Comparison of ENCODE assay signal across 10 cellular contexts in the genomic region with DNA sequence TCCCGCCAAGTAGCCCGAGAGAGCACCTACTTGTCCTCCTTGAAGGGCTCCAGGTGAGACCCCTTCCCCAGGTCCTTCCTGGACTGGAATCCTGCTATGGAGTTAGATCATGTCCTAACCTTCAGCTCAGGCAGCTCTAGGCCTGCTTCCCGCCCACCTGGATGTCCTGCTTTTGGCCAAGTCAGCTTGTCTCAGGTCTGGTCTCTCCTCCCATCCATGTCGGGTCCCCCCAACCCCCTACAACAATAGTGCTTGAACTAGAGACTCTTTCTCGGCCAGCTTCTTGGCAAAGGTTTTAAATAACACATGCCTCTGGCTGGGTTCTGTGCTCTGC. TPM values are rescaled to one million over a fixed set of nuclear protein-coding genes. Genes with fewer than 3 reads are reported as not detected.
DNase-seq lines count a peak whose midpoint lies in the region; ATAC-seq and TF ChIP-seq lines count a peak whose summit lies in the region.
"Had no signal": no experiment of that assay in that cellular context is flagged by ENCODE, and none has a peak within 500 bp of the region (broad histone marks: within the 10 kb centered on the region; RNA-seq: fewer than 3 reads in every experiment).

No MANE protein-coding gene starts in this region.

- H3K4me1 ChIP-seq in muscle layer of duodenum (ENCODE audit: control insufficient read depth in 1 of 2, insufficient read depth in 2 of 2, low read length in 2 of 2) = peaks cover 21 to 45% of the 10 kb centered on the region in 2 donors

- in situ Hi-C loops in brain microvascular endothelial cell (cut with HindIII; ENCODE audit: low pct_ligation_motif_present, low sequenced_read_pairs) = no loop called here

- H3K4me3 Mint-ChIP-seq in activated naive CD4-positive, alpha-beta T cell treated with anti-CD3 and anti-CD28 coated beads, Interleukin-2, amount 50 U/mL, for 24 hours = peak overlapping the region; percentile 40
- H3K4me3 Mint-ChIP-seq in type B pancreatic cell = peak overlapping the region; percentile 83

- peaks cover 76% of the 10 kb centered on the region for H3K4me1 Mint-ChIP-seq in activated naive CD4-positive, alpha-beta T cell treated with anti-CD3 and anti-CD28 coated beads, Interleukin-2, amount 50 U/mL, for 24 hours
- peaks cover 35% of the 10 kb centered on the region for H3K4me1 Mint-ChIP-seq in type B pancreatic cell (ENCODE audit: unreplicated experiment)

- no peak for DNase-seq in activated naive CD4-positive, alpha-beta T cell treated with anti-CD3 and anti-CD28 coated beads, Interleukin-2, amount 50 U/mL, for 16 hours
- no peak for DNase-seq in brain microvascular endothelial cell
- DNase-seq in type B pancreatic cell (ENCODE audit: extremely low spot score, unreplicated experiment) = no peak
- no peak for DNase-seq in T-helper 9 cell
- no peak for DNase-seq in AML-193 (lab: John Stamatoyannopoulos, UW)
- DNase-seq: NCI-H446 had no signal

- H3K27ac Mint-ChIP-seq in activated naive CD4-positive, alpha-beta T cell treated with anti-CD3 and anti-CD28 coated beads, Interleukin-2, amount 50 U/mL, for 24 hours = peak overlapping the region; percentile 52
- H3K27ac Mint-ChIP-seq in type B pancreatic cell = peak overlapping the region; percentile 67

- H3K27me3 Mint-ChIP-seq in activated naive CD4-positive, alpha-beta T cell treated with anti-CD3 and anti-CD28 coated beads, Interleukin-2, amount 50 U/mL, for 24 hours = no peaks in the 10 kb centered on the region
- no peaks in the 10 kb centered on the region for H3K27me3 Mint-ChIP-seq in type B pancreatic cell

- no peaks in the 10 kb centered on the region for H3K9me3 Mint-ChIP-seq in activated naive CD4-positive, alpha-beta T cell treated with anti-CD3 and anti-CD28 coated beads, Interleukin-2, amount 50 U/mL, for 24 hours
- no peaks in the 10 kb centered on the region for H3K9me3 Mint-ChIP-seq in type B pancreatic cell

- no peaks in the 10 kb centered on the region for H3K9me3 ChIP-seq in muscle layer of duodenum (ENCODE audit: control insufficient read depth in 1 of 2, low read length in 2 of 2)
- H3K9me3 ChIP-seq: mucosa of descending colon had no signal

- peaks cover 59% of the 10 kb centered on the region for H3K36me3 ChIP-seq in brain microvascular endothelial cell (replicated peaks)
- H3K36me3 ChIP-seq in muscle layer of duodenum (ENCODE audit: control insufficient read depth in 1 of 2, insufficient read depth in 2 of 2, low read length in 2 of 2) = peaks cover 44 to 51% of the 10 kb centered on the region in 2 donors

- TF ChIP-seq CTCF in brain microvascular endothelial cell (IDR thresholded peaks at IDR 0.05; ENCODE audit: low read depth, low read length, missing control alignments) (no peak), type B pancreatic cell (conservative IDR thresholded peaks at IDR 0.05) (no peak)

- H3K4me3 ChIP-seq in brain microvascular endothelial cell (ENCODE audit: low read depth, low read length) (peak overlapping the region; percentile 12), muscle layer of duodenum (ENCODE audit: low read depth in 1 of 2, low read length in 2 of 2) (peak overlapping the region in 1 of 2 donors; percentile 87)
- H3K4me3 ChIP-seq: mucosa of descending colon had no signal

- H3K36me3 Mint-ChIP-seq in activated naive CD4-positive, alpha-beta T cell treated with anti-CD3 and anti-CD28 coated beads, Interleukin-2, amount 50 U/mL, for 24 hours = peaks cover 13% of the 10 kb centered on the region
- peaks cover 19% of the 10 kb centered on the region for H3K36me3 Mint-ChIP-seq in type B pancreatic cell

- H3K27ac ChIP-seq in brain microvascular endothelial cell = no peak overlapping the region
- H3K27ac ChIP-seq in muscle layer of duodenum (ENCODE audit: low read length) = peak overlapping the region; percentile 23

- ATAC-seq in HG03196 (IDR thresholded peaks at IDR 0.05; ENCODE audit: unreplicated experiment) = no peak
- ATAC-seq: mucosa of descending colon had no signal

- H3K27me3 ChIP-seq in brain microvascular endothelial cell (replicated peaks) (no peaks in the 10 kb centered on the region), muscle layer of duodenum (ENCODE audit: low read depth, low read length) (no peaks in the 10 kb centered on the region)

RNA-seq across cellular contexts. Expression of gene NAB2, which starts 3.6 kb away (rescaled TPM):
- 48.3 and 49.7 TPM in 2 replicates for total RNA-seq in type B pancreatic cell (ENCODE audit: low replicate concordance)

RNA-seq across cellular contexts. Expression of gene NEMP1, which starts 13.9 kb away (rescaled TPM):
- 17.4 and 32.0 TPM in 2 replicates for total RNA-seq in type B pancreatic cell (ENCODE audit: low replicate concordance)

RNA-seq across cellular contexts. Expression of gene STAT6, which starts 18.7 kb away (rescaled TPM):
- 83.4 and 167 TPM in 2 replicates for total RNA-seq in type B pancreatic cell (ENCODE audit: low replicate concordance)

RNA-seq across cellular contexts. Expression of gene LRP1, which starts 35.8 kb away (rescaled TPM):
- total RNA-seq in type B pancreatic cell (ENCODE audit: low replicate concordance) = 96.4 and 138 TPM in 2 replicates

RNA-seq across cellular contexts. Expression of gene MYO1A, which starts 42.6 kb away (rescaled TPM):
- total RNA-seq in type B pancreatic cell (ENCODE audit: low replicate concordance) = 4.3 and 19.4 TPM in 2 replicates
